In the genomic region with DNA sequence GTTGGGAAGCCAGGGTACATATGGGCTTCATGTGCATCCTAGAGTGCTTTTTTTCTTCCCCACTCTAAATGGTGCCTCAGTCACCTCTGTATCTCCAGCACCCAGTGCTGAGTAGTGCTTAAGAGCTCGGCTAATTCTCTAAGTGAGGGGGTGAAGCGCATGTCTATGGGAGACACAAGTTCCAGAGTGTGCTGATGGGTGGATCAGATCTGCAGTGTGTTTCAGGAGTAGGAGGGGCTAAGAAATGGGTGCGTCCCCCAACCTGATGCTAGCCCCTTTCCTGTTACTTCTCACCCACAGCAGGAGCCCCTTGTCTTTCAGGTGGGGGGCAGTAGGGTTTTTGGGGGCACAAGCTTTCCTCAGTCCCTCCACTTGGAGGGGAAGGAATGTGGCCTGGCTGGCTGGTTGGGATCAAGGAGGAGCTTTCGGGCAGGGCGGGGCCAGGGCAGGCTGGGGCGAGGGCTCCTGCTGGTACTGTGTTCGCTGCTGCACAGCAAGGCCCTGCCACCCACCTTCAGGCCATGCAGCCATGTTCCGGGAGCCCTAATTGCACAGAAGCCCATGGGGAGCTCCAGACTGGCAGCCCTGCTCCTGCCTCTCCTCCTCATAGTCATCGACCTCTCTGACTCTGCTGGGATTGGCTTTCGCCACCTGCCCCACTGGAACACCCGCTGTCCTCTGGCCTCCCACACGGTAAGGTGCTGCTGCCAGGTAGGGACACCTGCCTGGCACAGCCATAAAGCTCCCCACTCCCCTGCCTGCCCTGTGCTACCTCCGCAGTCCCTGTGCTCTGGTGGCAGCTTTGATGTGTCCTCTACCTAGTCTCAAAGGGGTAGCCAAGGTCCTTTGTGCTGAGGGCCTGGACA, we compare ENCODE assay signal across 1 cellular context.
TF ChIP-seq lines count a peak whose summit lies in the region.

A gene with protein sequence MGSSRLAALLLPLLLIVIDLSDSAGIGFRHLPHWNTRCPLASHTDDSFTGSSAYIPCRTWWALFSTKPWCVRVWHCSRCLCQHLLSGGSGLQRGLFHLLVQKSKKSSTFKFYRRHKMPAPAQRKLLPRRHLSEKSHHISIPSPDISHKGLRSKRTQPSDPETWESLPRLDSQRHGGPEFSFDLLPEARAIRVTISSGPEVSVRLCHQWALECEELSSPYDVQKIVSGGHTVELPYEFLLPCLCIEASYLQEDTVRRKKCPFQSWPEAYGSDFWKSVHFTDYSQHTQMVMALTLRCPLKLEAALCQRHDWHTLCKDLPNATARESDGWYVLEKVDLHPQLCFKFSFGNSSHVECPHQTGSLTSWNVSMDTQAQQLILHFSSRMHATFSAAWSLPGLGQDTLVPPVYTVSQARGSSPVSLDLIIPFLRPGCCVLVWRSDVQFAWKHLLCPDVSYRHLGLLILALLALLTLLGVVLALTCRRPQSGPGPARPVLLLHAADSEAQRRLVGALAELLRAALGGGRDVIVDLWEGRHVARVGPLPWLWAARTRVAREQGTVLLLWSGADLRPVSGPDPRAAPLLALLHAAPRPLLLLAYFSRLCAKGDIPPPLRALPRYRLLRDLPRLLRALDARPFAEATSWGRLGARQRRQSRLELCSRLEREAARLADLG (plus strand): TSS at position 477 of the 866 bp plus-strand sequence. CDS start 85 bp downstream, at position 562.

TF ChIP-seq in SK-N-SH, 30 proteins besides CTCF, POLR2A, EP300 and RAD21 (continued from another document):
- TF ChIP-seq, protein P1, sequence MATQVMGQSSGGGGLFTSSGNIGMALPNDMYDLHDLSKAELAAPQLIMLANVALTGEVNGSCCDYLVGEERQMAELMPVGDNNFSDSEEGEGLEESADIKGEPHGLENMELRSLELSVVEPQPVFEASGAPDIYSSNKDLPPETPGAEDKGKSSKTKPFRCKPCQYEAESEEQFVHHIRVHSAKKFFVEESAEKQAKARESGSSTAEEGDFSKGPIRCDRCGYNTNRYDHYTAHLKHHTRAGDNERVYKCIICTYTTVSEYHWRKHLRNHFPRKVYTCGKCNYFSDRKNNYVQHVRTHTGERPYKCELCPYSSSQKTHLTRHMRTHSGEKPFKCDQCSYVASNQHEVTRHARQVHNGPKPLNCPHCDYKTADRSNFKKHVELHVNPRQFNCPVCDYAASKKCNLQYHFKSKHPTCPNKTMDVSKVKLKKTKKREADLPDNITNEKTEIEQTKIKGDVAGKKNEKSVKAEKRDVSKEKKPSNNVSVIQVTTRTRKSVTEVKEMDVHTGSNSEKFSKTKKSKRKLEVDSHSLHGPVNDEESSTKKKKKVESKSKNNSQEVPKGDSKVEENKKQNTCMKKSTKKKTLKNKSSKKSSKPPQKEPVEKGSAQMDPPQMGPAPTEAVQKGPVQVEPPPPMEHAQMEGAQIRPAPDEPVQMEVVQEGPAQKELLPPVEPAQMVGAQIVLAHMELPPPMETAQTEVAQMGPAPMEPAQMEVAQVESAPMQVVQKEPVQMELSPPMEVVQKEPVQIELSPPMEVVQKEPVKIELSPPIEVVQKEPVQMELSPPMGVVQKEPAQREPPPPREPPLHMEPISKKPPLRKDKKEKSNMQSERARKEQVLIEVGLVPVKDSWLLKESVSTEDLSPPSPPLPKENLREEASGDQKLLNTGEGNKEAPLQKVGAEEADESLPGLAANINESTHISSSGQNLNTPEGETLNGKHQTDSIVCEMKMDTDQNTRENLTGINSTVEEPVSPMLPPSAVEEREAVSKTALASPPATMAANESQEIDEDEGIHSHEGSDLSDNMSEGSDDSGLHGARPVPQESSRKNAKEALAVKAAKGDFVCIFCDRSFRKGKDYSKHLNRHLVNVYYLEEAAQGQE (IDR thresholded peaks at IDR 0.05; ENCODE audit: low read depth, low read length), result no peak
- TF ChIP-seq, protein P2, sequence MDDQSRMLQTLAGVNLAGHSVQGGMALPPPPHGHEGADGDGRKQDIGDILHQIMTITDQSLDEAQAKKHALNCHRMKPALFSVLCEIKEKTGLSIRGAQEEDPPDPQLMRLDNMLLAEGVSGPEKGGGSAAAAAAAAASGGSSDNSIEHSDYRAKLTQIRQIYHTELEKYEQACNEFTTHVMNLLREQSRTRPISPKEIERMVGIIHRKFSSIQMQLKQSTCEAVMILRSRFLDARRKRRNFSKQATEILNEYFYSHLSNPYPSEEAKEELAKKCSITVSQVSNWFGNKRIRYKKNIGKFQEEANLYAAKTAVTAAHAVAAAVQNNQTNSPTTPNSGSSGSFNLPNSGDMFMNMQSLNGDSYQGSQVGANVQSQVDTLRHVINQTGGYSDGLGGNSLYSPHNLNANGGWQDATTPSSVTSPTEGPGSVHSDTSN (IDR thresholded peaks at IDR 0.05), result no peak
